In the genomic region with DNA sequence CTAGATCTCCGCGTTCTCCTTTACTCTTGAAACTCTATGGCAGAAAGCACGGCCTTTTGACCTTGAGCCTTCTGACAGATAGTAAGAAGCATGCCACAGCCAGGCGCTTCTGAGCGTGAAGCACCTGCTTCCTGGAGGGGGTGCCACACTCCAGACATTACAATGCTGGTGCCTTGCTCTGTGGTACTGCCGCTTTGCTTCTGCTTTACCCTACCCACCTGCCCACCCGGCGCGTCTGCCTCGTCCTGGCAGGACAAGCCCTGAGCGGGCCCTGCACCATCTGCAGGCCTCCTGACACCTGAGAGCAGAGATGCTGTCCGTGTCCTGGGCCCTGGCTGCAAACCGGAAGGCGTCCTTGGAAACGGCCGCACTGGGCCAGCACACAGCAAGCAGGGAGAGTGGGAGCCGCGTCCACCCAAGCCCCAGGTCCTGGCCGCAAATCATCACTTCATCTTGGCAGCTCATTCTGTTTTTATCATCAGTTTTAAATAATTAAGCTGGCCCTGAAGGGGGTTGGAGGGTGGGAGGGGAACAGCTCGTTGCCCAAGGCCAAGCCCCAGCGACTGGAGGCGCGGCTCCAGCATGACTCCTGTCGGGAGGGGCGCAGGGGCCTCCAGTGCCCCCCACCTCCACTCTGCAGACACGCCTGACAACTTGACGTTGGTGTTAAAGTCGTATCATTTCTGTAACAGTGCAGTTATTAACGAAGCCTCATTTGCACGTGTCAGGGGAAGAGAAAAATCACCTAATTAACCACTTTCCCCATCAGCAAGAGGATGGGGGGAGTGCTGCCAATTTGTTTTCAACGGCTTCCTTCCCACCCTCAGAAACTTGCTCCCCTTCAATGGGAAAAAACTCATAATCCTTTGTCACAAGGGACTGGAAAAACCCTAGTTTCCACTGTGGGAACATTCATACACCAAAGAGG, we compare ENCODE assay signal across 9 cellular contexts.
A peak's percentile ranks its signal among the peaks of the same experiment; 100 is the strongest.
DNase-seq lines count a peak whose midpoint lies in the region; ATAC-seq, FAIRE-seq and TF ChIP-seq lines count a peak whose summit lies in the region.
"Had no signal": no experiment of that assay in that cellular context is flagged by ENCODE, and none has a peak within 500 bp of the region (broad histone marks: within the 10 kb centered on the region; RNA-seq: fewer than 3 reads in every experiment).

No MANE protein-coding gene starts in this region.

- peak; percentile 55; the same call in 1 of the 2 replicates for TF ChIP-seq RAD21 in GM12878 (IDR thresholded peaks at IDR 0.05; ENCODE audit: insufficient read depth, low read depth, low read length)

- peak; percentile 38 to 64 (median 49); a peak in 4 of 6 replicates for TF ChIP-seq CTCF in GM12878 (IDR thresholded peaks at IDR 0.05 in 2 of 3, conservative IDR thresholded peaks at IDR 0.05 in 1 of 3; ENCODE audit: control insufficient read depth in 2 of 3, extremely low read depth in 1 of 3, insufficient read depth in 1 of 3, low read depth in 3 of 3, low read length in 3 of 3)
- no peak for TF ChIP-seq CTCF in esophagus muscularis mucosa (IDR thresholded peaks at IDR 0.05)
- no peak for TF ChIP-seq CTCF in osteoblast (IDR thresholded peaks at IDR 0.05; ENCODE audit: extremely low read depth, low read depth, low read length)

- H3K9me3 ChIP-seq in GM12878 (replicated peaks; ENCODE audit: control insufficient read depth, insufficient read depth, low read length), result no peaks in the 10 kb centered on the region
- no peaks in the 10 kb centered on the region for H3K9me3 ChIP-seq in esophagus muscularis mucosa
- H3K9me3 ChIP-seq in osteoblast (ENCODE audit: low read depth, low read length), result no peaks in the 10 kb centered on the region

- 8% methylated on average over 31 of the region's 31 CpGs for WGBS in GM12878 (ENCODE audit: insufficient coverage, insufficient replicate concordance, low lambda C conversion rate, missing lambda C conversion rate)
- 81% methylated on average over 18 of the region's 31 CpGs for WGBS in esophagus muscularis mucosa

- H3K4me3 ChIP-seq in GM12878 (no peak overlapping the region), esophagus muscularis mucosa (no peak overlapping the region), osteoblast (ENCODE audit: insufficient read depth, low read length) (no peak overlapping the region)

- peak; percentile 70 for ATAC-seq in GM18502 (IDR thresholded peaks at IDR 0.05; ENCODE audit: poor library complexity, unreplicated experiment)
- ATAC-seq in HG03354 (IDR thresholded peaks at IDR 0.05; ENCODE audit: poor library complexity, severe bottlenecking, unreplicated experiment), result peak; percentile 56
- peak; percentile 92 for ATAC-seq in GM12878

- H3K27ac ChIP-seq in GM12878 (ENCODE audit: control insufficient read depth, insufficient read depth) (peak overlapping the region; percentile 41; the same call in 1 of the 2 replicates), esophagus muscularis mucosa (replicated peaks in 1 of 4) (no peak overlapping the region), osteoblast (ENCODE audit: low read depth, low read length) (no peak overlapping the region)

- no peaks in the 10 kb centered on the region; a peak in 1 of 4 replicates for H3K36me3 ChIP-seq in GM12878 (ENCODE audit: control insufficient read depth in 2 of 2, insufficient read depth in 2 of 2, low read length in 1 of 2)
- H3K36me3 ChIP-seq in esophagus muscularis mucosa, result no peaks in the 10 kb centered on the region
- no peaks in the 10 kb centered on the region for H3K36me3 ChIP-seq in osteoblast (ENCODE audit: insufficient read depth, low read length)

- TF ChIP-seq EP300 in GM12878 (IDR thresholded peaks at IDR 0.05; ENCODE audit: borderline replicate concordance in 1 of 2, control insufficient read depth in 1 of 2, low read depth in 2 of 2, low read length in 2 of 2) (no peak), esophagus muscularis mucosa (IDR thresholded peaks at IDR 0.05) (no peak)

- POLR2A ChIA-PET in GM12878 (lab: Charles Lee), result interaction anchor here (1.4 to 1.7 kb wide), 2 partner anchors 65 to 109 kb away, joined by 4 to 5 read pairs; no protein-coding TSS in a partner anchor

- RAD21 ChIA-PET in GM12878 (lab: Charles Lee; ENCODE audit: unreplicated experiment), result interaction anchor here (0.8 to 2.3 kb wide), 15 partner anchors 12 to 253 kb away, joined by 3 to 18 read pairs (median 5); a partner anchor contains a TSS

- intact Hi-C loops in GM12878 (cut with micrococcal nuclease; ENCODE audit: unreplicated experiment), result loop anchor here (2.0 to 5.0 kb wide), 3 partner anchors 67 to 248 kb away; no protein-coding TSS in a partner anchor
- intact Hi-C loops in esophagus muscularis mucosa (cut with DNase I), result loop anchor here (10.0 kb wide), 1 partner anchor 516 kb away; no protein-coding TSS in a partner anchor

- no peak overlapping the region for H2AFZ ChIP-seq in GM12878 (ENCODE audit: control insufficient read depth, low read depth, low read length)
- no peak overlapping the region for H2AFZ ChIP-seq in osteoblast (ENCODE audit: low read length)

- FAIRE-seq in GM12878 (lab: Jason Lieb, UNC), result peak; percentile 97
- FAIRE-seq: endometrium had no signal

- CTCF ChIA-PET in GM12878 (lab: Yijun Ruan, JAX), result interaction anchor here (0.6 to 3.2 kb wide), 20 partner anchors 10 to 594 kb away, joined by 3 to 27 read pairs (median 3); no protein-coding TSS in a partner anchor

- peaks cover 21% of the 10 kb centered on the region for H3K4me1 ChIP-seq in GM12878 (ENCODE audit: control insufficient read depth, insufficient read depth, low read length)
- peaks cover 24 to 34% (median 30%) of the 10 kb centered on the region in 4 donors for H3K4me1 ChIP-seq in esophagus muscularis mucosa
- peaks cover 18% of the 10 kb centered on the region for H3K4me1 ChIP-seq in osteoblast (ENCODE audit: insufficient read depth, low read length)

- TF ChIP-seq POLR2A in GM12878 (IDR thresholded peaks at IDR 0.05; ENCODE audit: low read depth, low read length), result no peak
- TF ChIP-seq POLR2A in esophagus muscularis mucosa (IDR thresholded peaks at IDR 0.05; ENCODE audit: low read depth), result no peak

- no peaks in the 10 kb centered on the region; the same call in 1 of the 2 replicates for H3K79me2 ChIP-seq in GM12878 (ENCODE audit: control insufficient read depth, insufficient read depth, low read length)
- H3K79me2 ChIP-seq in osteoblast (ENCODE audit: insufficient read depth, low read length), result peaks cover 10% of the 10 kb centered on the region

- H3K27me3 ChIP-seq in GM12878 (replicated peaks in 1 of 2; ENCODE audit: control insufficient read depth in 2 of 2, insufficient read depth in 2 of 2, low read length in 1 of 2), result no peaks in the 10 kb centered on the region
- no peaks in the 10 kb centered on the region for H3K27me3 ChIP-seq in esophagus muscularis mucosa
- no peaks in the 10 kb centered on the region for H3K27me3 ChIP-seq in osteoblast (ENCODE audit: insufficient read depth, low read length)

- peak overlapping the region; percentile 41; the same call in 1 of the 2 replicates for H3K4me2 ChIP-seq in GM12878 (ENCODE audit: control insufficient read depth, insufficient read depth)
- no peak overlapping the region for H3K4me2 ChIP-seq in osteoblast (ENCODE audit: insufficient read depth, low read length)

- peak overlapping the region; percentile 20; the same call in 1 of the 2 replicates for H3K9ac ChIP-seq in GM12878 (ENCODE audit: control insufficient read depth, insufficient read depth, low read length)

- no peaks in the 10 kb centered on the region for H4K20me1 ChIP-seq in GM12878 (ENCODE audit: control insufficient read depth, insufficient read depth)
- no peaks in the 10 kb centered on the region for H4K20me1 ChIP-seq in osteoblast (ENCODE audit: insufficient read depth, low read length)

- peak; percentile 27 for DNase-seq in ACHN
- peak; percentile 50 for DNase-seq in GM12878 (ENCODE audit: low read depth, low spot score)
- DNase-seq in NCI-H2081 treated with DMSO at 0.1 percent for 48 hours (lab: John Stamatoyannopoulos, UW), result no peak
- DNase-seq in esophagus muscularis mucosa (ENCODE audit: extremely low spot score), result no peak
- no peak for DNase-seq in osteoblast (ENCODE audit: insufficient read length, low spot score, missing footprints)
- DNase-seq in NCI-H2227 (lab: John Stamatoyannopoulos, UW; ENCODE audit: unreplicated experiment), result no peak

- SMC1A ChIA-PET in GM12878 (lab: Charles Lee; ENCODE audit: uncharacterized antibody, unreplicated experiment), result interaction anchor here (0.7 to 2.3 kb wide), 18 partner anchors 10 to 276 kb away, joined by 3 to 23 read pairs (median 4); no protein-coding TSS in a partner anchor

- in situ Hi-C loops in ACHN (cut with HindIII; ENCODE audit: low pct_ligation_motif_present, low pct_unique_long_range_greater_than_20kb, low sequenced_read_pairs) (no loop called here), GM12878 (cut with MboI) (no loop called here)

- no TSS peak for BruUV-seq in GM12878 (replicated peaks; lab: Mats Ljungman, UMichigan)

TF ChIP-seq in GM12878, 131 proteins besides CTCF, POLR2A, EP300 and RAD21 (continues in another document):
- TF ChIP-seq IKZF1 (conservative IDR thresholded peaks at IDR 0.05) (0 out of 2 replicates have a peak, but pooled peaks have one; percentile 7), SRF (IDR thresholded peaks at IDR 0.05; ENCODE audit: low read depth in 2 of 2, low read length in 2 of 2) (no peak), JUND (IDR thresholded peaks at IDR 0.05; ENCODE audit: low read depth, low read length) (no peak), POLR2AphosphoS2 (IDR thresholded peaks at IDR 0.05; ENCODE audit: low read depth, low read length) (no peak), KLF5 (IDR thresholded peaks at IDR 0.05; ENCODE audit: partially characterized antibody) (no peak), RUNX3 (IDR thresholded peaks at IDR 0.05; ENCODE audit: low read length) (peak; percentile 47; the same call in 1 of the 2 replicates), ZBED1 (IDR thresholded peaks at IDR 0.05; ENCODE audit: borderline replicate concordance) (no peak), FOS (IDR thresholded peaks at IDR 0.05; ENCODE audit: borderline replicate concordance, extremely low read depth, insufficient read length) (no peak), SMARCA5 (IDR thresholded peaks at IDR 0.05) (peak; percentile 27; the same call in 1 of the 2 replicates), MYC (IDR thresholded peaks at IDR 0.05; ENCODE audit: insufficient read depth, insufficient read length, insufficient replicate concordance, low read length, severe bottlenecking) (no peak), NFYA (IDR thresholded peaks at IDR 0.05; ENCODE audit: borderline replicate concordance, low read depth, low read length) (no peak), PAX5 (IDR thresholded peaks at IDR 0.05; ENCODE audit: borderline replicate concordance, low read depth, low read length) (peak; percentile 61; the same call in 1 of the 2 replicates), RELA (IDR thresholded peaks at IDR 0.05; ENCODE audit: borderline replicate concordance, partially characterized antibody) (no peak), ATF7 (IDR thresholded peaks at IDR 0.05; ENCODE audit: low read depth) (no peak), ESRRA (IDR thresholded peaks at IDR 0.05; ENCODE audit: low read length) (0 out of 2 replicates have a peak, but pooled peaks have one; percentile 31), MTA2 (IDR thresholded peaks at IDR 0.05; ENCODE audit: low read depth) (peak; percentile 85), NBN (IDR thresholded peaks at IDR 0.05) (no peak)

Comparison
In these comparisons a context has a peak if more than half of its experiments do, and no peak if none do; other contexts are left out.
1. DNase-seq: peak in ACHN (single experiment) and GM12878 (single experiment); none in NCI-H2081 treated with DMSO at 0.1 percent for 48 hours (single experiment), esophagus muscularis mucosa (single experiment), osteoblast (single experiment) and NCI-H2227 (single experiment).
2. CTCF ChIP-seq: peak in GM12878 (3 of 3); none in esophagus muscularis mucosa (0 of 3) and osteoblast (single experiment).
3. Peak in every context shown above with its lines, with median percentiles within 50 percentile points of each other: ATAC-seq.